ENCODE assay signal across 12 cellular contexts in genomic region chr3:23219552-23219951, GRCh38. TPM values are rescaled to one million over a fixed set of nuclear protein-coding genes. Genes with fewer than 3 reads are reported as not detected.
A peak's percentile ranks its signal among the peaks of the same experiment; 100 is the strongest.
DNase-seq lines count a peak whose midpoint lies in the region; ATAC-seq and TF ChIP-seq lines count a peak whose summit lies in the region.
"Had no signal": no experiment of that assay in that cellular context is flagged by ENCODE, and none has a peak within 500 bp of the region (broad histone marks: within the 10 kb centered on the region; RNA-seq: fewer than 3 reads in every experiment).

No MANE protein-coding gene starts in this region.

- H3K4me2 ChIP-seq in PC-3 (ENCODE audit: low read length) (peak overlapping the region; percentile 30; the same call in 1 of the 2 replicates), osteoblast (ENCODE audit: insufficient read depth, low read length) (no peak overlapping the region)

- intact Hi-C loops in PC-3 (cut with micrococcal nuclease), result no loop called here

- peak; percentile 47 for ATAC-seq in GM18502 (IDR thresholded peaks at IDR 0.05; ENCODE audit: poor library complexity, unreplicated experiment)
- peak; percentile 44 for ATAC-seq in GM21367 (IDR thresholded peaks at IDR 0.05; ENCODE audit: unreplicated experiment)
- peak; percentile 38 for ATAC-seq in HG03045 (IDR thresholded peaks at IDR 0.05; ENCODE audit: unreplicated experiment)
- ATAC-seq in PC-3, result peak; percentile 16; the same call in 1 of the 2 replicates

- no peaks in the 10 kb centered on the region for H3K27me3 ChIP-seq in PC-3 (ENCODE audit: low read length)
- H3K27me3 ChIP-seq in osteoblast (ENCODE audit: insufficient read depth, low read length), result no peaks in the 10 kb centered on the region

- POLR2A ChIA-PET in PC-3 (lab: Charles Lee; ENCODE audit: unreplicated experiment), result no interaction called here

- peaks cover 80% of the 10 kb centered on the region for H3K79me2 ChIP-seq in PC-3 (ENCODE audit: low read length)
- peaks cover 61% of the 10 kb centered on the region for H3K79me2 ChIP-seq in osteoblast (ENCODE audit: insufficient read depth, low read length)

- H3F3A ChIP-seq in PC-3 (ENCODE audit: low read length, unreplicated experiment), result no peaks in the 10 kb centered on the region

- BruUV-seq in PC-3 (replicated peaks; lab: Mats Ljungman, UMichigan), result no TSS peak

- DNase-seq in PC-3 (no peak), NCI-H1436 (lab: John Stamatoyannopoulos, UW) (no peak), midbrain (lab: John Stamatoyannopoulos, UW) (no peak), osteoblast (ENCODE audit: insufficient read length, low spot score, missing footprints) (no peak), ecto neural progenitor cell (ENCODE audit: low spot score) (no peak)
- DNase-seq: NCI-H187; stimulated activated CD4-positive, alpha-beta T cell treated with anti-CD3 and anti-CD28 coated beads, Interleukin-4, amount 100 ng/mL, for 1 hour had no signal

- H4K20me1 ChIP-seq in PC-3 (ENCODE audit: low read length) (peaks cover 22% of the 10 kb centered on the region), osteoblast (ENCODE audit: insufficient read depth, low read length) (peaks cover 13% of the 10 kb centered on the region)

- no peak for TF ChIP-seq CTCF in PC-3 (conservative IDR thresholded peaks at IDR 0.05; ENCODE audit: low read depth, low read length)
- TF ChIP-seq CTCF in osteoblast (IDR thresholded peaks at IDR 0.05; ENCODE audit: extremely low read depth, low read depth, low read length), result no peak

- H3K4me3 ChIP-seq in PC-3 (ENCODE audit: low read length) (no peak overlapping the region), osteoblast (ENCODE audit: insufficient read depth, low read length) (no peak overlapping the region)
- H3K4me3 ChIP-seq: lung had no signal

- CTCF ChIA-PET in PC-3 (lab: Charles Lee), result no interaction called here

- H3K4me1 ChIP-seq in PC-3 (ENCODE audit: insufficient read depth, low read length), result peaks cover 27% of the 10 kb centered on the region
- H3K4me1 ChIP-seq in osteoblast (ENCODE audit: insufficient read depth, low read length), result no peaks in the 10 kb centered on the region

- no peak overlapping the region for H3K9ac ChIP-seq in PC-3 (ENCODE audit: low read length)

- H3K36me3 ChIP-seq in PC-3 (ENCODE audit: low read depth, low read length), result no peaks in the 10 kb centered on the region
- no peaks in the 10 kb centered on the region for H3K36me3 ChIP-seq in osteoblast (ENCODE audit: insufficient read depth, low read length)

- H3K9me3 ChIP-seq in PC-3 (ENCODE audit: low read length) (no peaks in the 10 kb centered on the region), osteoblast (ENCODE audit: low read depth, low read length) (no peaks in the 10 kb centered on the region)

- H3K9me2 ChIP-seq in PC-3 (replicated peaks; ENCODE audit: low read length), result no peaks in the 10 kb centered on the region

- no peak overlapping the region for H3K27ac ChIP-seq in PC-3 (ENCODE audit: low read length)
- H3K27ac ChIP-seq in osteoblast (ENCODE audit: low read depth, low read length), result no peak overlapping the region

- H2AFZ ChIP-seq in PC-3 (ENCODE audit: low read length) (no peak overlapping the region), osteoblast (ENCODE audit: low read length) (no peak overlapping the region)

RNA-seq across cellular contexts. Expression of gene UBE2E2, which starts 16.4 kb away (rescaled TPM):
- total RNA-seq in PC-3 (2014; rRNA removed), result 25.6 and 30.9 TPM in 2 replicates
- 49.6 and 59.2 TPM in 2 replicates for total RNA-seq in osteoblast
- total RNA-seq: G401 had no signal
